ENCODE assay signal across 15 cellular contexts in the genomic region with DNA sequence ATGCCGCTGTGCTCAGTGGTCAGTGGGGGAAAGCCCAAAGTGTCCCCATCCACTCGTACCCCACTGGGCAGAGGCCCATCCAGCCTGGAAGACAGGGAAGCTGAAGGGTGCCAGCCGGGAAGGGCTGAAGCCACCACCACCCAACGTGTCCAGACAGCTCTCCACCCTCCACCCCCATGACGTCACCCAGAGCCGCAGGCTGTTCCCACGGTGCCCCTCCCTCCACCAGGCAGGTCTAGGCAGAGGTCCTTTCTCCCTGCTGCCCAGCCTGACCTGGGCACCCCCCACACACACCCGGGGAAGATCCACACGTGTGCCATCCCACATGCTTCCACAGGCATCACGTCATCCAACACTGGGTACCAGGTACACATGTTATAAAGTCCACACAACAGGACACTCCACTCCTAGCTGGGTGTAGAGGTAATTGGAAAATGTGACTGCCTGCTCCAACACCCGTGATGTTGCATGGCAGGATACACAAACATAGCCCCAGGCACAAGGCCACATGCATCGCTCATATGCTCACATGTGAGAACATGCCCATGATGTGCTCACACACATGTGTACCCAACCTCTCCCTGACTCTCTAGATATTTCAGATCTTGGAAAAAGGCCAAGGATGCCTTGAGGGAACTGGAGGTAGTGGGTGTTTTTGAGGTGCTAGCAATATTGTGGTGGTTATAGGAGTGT. TPM values are rescaled to one million over a fixed set of nuclear protein-coding genes. Genes with fewer than 3 reads are reported as not detected.
DNase-seq lines count a peak whose midpoint lies in the region; ATAC-seq and TF ChIP-seq lines count a peak whose summit lies in the region.
"Had no signal": no experiment of that assay in that cellular context is flagged by ENCODE, and none has a peak within 500 bp of the region (broad histone marks: within the 10 kb centered on the region; RNA-seq: fewer than 3 reads in every experiment).

No MANE protein-coding gene starts in this region.

- H3K4me3 ChIP-seq in breast epithelium (no peak overlapping the region), GM23338 (no peak overlapping the region)
- H3K4me3 ChIP-seq: cardiac muscle cell, left lung, tibial nerve had no signal

- H3K9me2 ChIP-seq in GM23338 (ENCODE audit: insufficient read depth) = no peaks in the 10 kb centered on the region

- H3K36me3 ChIP-seq in breast epithelium (no peaks in the 10 kb centered on the region), GM23338 (ENCODE audit: insufficient read depth) (no peaks in the 10 kb centered on the region)
- H3K36me3 ChIP-seq: cardiac muscle cell, left lung, tibial nerve had no signal

- peak; percentile 25 for DNase-seq in NCI-H2171 treated with DMSO at 0.1 percent for 48 hours (lab: John Stamatoyannopoulos, UW)
- DNase-seq in NCI-H2171 (lab: John Stamatoyannopoulos, UW) = no peak
- DNase-seq in breast epithelium (ENCODE audit: low spot score in 2 of 2) = peak in 1 of 2 donors; percentile 78
- DNase-seq in stimulated activated effector memory CD8-positive, alpha-beta T cell treated with anti-CD3 and anti-CD28 coated beads, Interleukin-12 subunit alpha, Interleukin-12 subunit beta, amount 100 ng/mL, for 72 hours (ENCODE audit: low spot score in 2 of 2) = no peak
- no peak for DNase-seq in GM23338 (ENCODE audit: low spot score)
- DNase-seq: activated CD4-positive, alpha-beta T cell treated with anti-CD3 and anti-CD28 coated beads, Interleukin-2, amount 50 U/mL, for 4 hours; activated gamma-delta T cell; Caco-2; head of caudate nucleus; left lung; NCI-H2081 treated with DMSO at 0.1 percent for 48 hours had no signal

- TF ChIP-seq CTCF in breast epithelium (IDR thresholded peaks at IDR 0.05) (no peak), GM23338 (conservative IDR thresholded peaks at IDR 0.05; ENCODE audit: low read depth in 2 of 2) (no peak)

- H3K79me2 ChIP-seq in GM23338 (replicated peaks; ENCODE audit: insufficient read depth) = no peaks in the 10 kb centered on the region

- peaks cover 5% of the 10 kb centered on the region for H3K36me3 Mint-ChIP-seq in stimulated activated effector memory CD8-positive, alpha-beta T cell treated with anti-CD3 and anti-CD28 coated beads, Interleukin-12 subunit alpha, Interleukin-12 subunit beta, amount 100 ng/mL, for 72 hours
- H3K36me3 Mint-ChIP-seq in GM23338 (ENCODE audit: low read depth) = no peaks in the 10 kb centered on the region

- H3K27me3 Mint-ChIP-seq in GM23338 (ENCODE audit: insufficient read depth, low read depth, poor library complexity) = peaks cover 13% of the 10 kb centered on the region

- H3K4me1 ChIP-seq in breast epithelium = no peaks in the 10 kb centered on the region
- no peaks in the 10 kb centered on the region; the same call in 1 of the 2 replicates for H3K4me1 ChIP-seq in GM23338 (ENCODE audit: insufficient read depth)
- H3K4me1 ChIP-seq: Caco-2, tibial nerve had no signal

- H3K4me3 Mint-ChIP-seq in stimulated activated effector memory CD8-positive, alpha-beta T cell treated with anti-CD3 and anti-CD28 coated beads, Interleukin-12 subunit alpha, Interleukin-12 subunit beta, amount 100 ng/mL, for 72 hours = no peak overlapping the region
- no peak overlapping the region for H3K4me3 Mint-ChIP-seq in GM23338

- peak overlapping the region; percentile 45 to 63 for H3K27ac ChIP-seq in breast epithelium
- H3K27ac ChIP-seq in GM23338 (ENCODE audit: low read depth) = no peak overlapping the region
- H3K27ac ChIP-seq: cardiac muscle cell, left lung, tibial nerve had no signal

- no peak for TF ChIP-seq POLR2A in breast epithelium (IDR thresholded peaks at IDR 0.05)

- intact Hi-C loops in breast epithelium (cut with DNase I; ENCODE audit: low total_unique reads) = no loop called here

- H3K27me3 ChIP-seq in breast epithelium = no peaks in the 10 kb centered on the region
- no peaks in the 10 kb centered on the region for H3K27me3 ChIP-seq in GM23338 (ENCODE audit: insufficient read depth)
- H3K27me3 ChIP-seq: cardiac muscle cell, tibial nerve had no signal

- H2AFZ ChIP-seq in GM23338 = no peak overlapping the region

- H3F3A ChIP-seq in GM23338 (replicated peaks; ENCODE audit: low read depth) = no peaks in the 10 kb centered on the region

- H3K4me2 ChIP-seq in GM23338 = no peak overlapping the region

- ATAC-seq in stimulated activated effector memory CD8-positive, alpha-beta T cell treated with anti-CD3 and anti-CD28 coated beads, Interleukin-12 subunit alpha, Interleukin-12 subunit beta, amount 100 ng/mL, for 72 hours = no peak
- ATAC-seq in GM19395 (IDR thresholded peaks at IDR 0.05; ENCODE audit: unreplicated experiment) (no peak), GM23338 (no peak)
- ATAC-seq: left lung had no signal

- H3K9me3 ChIP-seq in breast epithelium = no peaks in the 10 kb centered on the region
- H3K9me3 ChIP-seq: Caco-2, left lung, tibial nerve had no signal

- peaks cover 38% of the 10 kb centered on the region for H3K4me1 Mint-ChIP-seq in stimulated activated effector memory CD8-positive, alpha-beta T cell treated with anti-CD3 and anti-CD28 coated beads, Interleukin-12 subunit alpha, Interleukin-12 subunit beta, amount 100 ng/mL, for 72 hours
- H3K4me1 Mint-ChIP-seq in GM23338 = no peaks in the 10 kb centered on the region; the same call in 2 of the 3 replicates

- no peaks in the 10 kb centered on the region for H4K20me1 ChIP-seq in GM23338 (replicated peaks; ENCODE audit: insufficient read depth)

- H3K9me3 Mint-ChIP-seq in stimulated activated effector memory CD8-positive, alpha-beta T cell treated with anti-CD3 and anti-CD28 coated beads, Interleukin-12 subunit alpha, Interleukin-12 subunit beta, amount 100 ng/mL, for 72 hours = no peaks in the 10 kb centered on the region
- no peaks in the 10 kb centered on the region for H3K9me3 Mint-ChIP-seq in GM23338

- peak overlapping the region; percentile 43 for H3K27ac Mint-ChIP-seq in stimulated activated effector memory CD8-positive, alpha-beta T cell treated with anti-CD3 and anti-CD28 coated beads, Interleukin-12 subunit alpha, Interleukin-12 subunit beta, amount 100 ng/mL, for 72 hours
- no peak overlapping the region; the same call in 1 of the 2 replicates for H3K27ac Mint-ChIP-seq in GM23338

TF ChIP-seq in GM23338, 12 proteins besides CTCF, POLR2A, EP300 and RAD21:
- TF ChIP-seq NANOG (IDR thresholded peaks at IDR 0.05; ENCODE audit: borderline replicate concordance) (no peak), ZNF114 (CRISPR knock-in tag; IDR thresholded peaks at IDR 0.05) (no peak)

RNA-seq across cellular contexts. Expression of gene ARHGAP30, which starts 5.1 kb away (rescaled TPM):
- total RNA-seq in breast epithelium = 10 to 100 TPM in 1 of 3 donors, 1 to 10 TPM in 2; 5.2 to 16.5 (median 7.9) TPM
- total RNA-seq in GM23338 (2014; rRNA removed; shearing (Covaris generic)) = 0.19 TPM in 1 of 2 replicates, not detected in the other
- 0.45 and 1.0 TPM in 2 replicates for polyA plus RNA-seq in GM23338 (2016; fragmentation: Nextera tagmentation; extraction: Ambion mirVana)
- total RNA-seq: Caco-2, cardiac muscle cell had no signal

RNA-seq across cellular contexts. Expression of gene NECTIN4, which starts 14.5 kb away (rescaled TPM):
- 10 to 100 TPM in 2 of 3 donors, not detected in 1; 28.5 to 56.3 TPM for total RNA-seq in breast epithelium
- total RNA-seq in GM23338 (2014; rRNA removed; shearing (Covaris generic)) = not detected in 2 replicates
- 0.16 and 0.42 TPM in 2 replicates for polyA plus RNA-seq in GM23338 (2016; fragmentation: Nextera tagmentation; extraction: Ambion mirVana)
- total RNA-seq: cardiac muscle cell, tibial nerve had no signal
- polyA plus RNA-seq: cardiac muscle cell had no signal

RNA-seq across cellular contexts. Expression of gene KLHDC9, which starts 23.3 kb away (rescaled TPM):
- total RNA-seq in breast epithelium = 1 to 10 TPM; 5.8 to 9.8 (median 8.5) TPM
- 5.6 and 6.3 TPM in 2 replicates for total RNA-seq in GM23338 (2014; rRNA removed; shearing (Covaris generic))
- polyA plus RNA-seq in GM23338 (2016; fragmentation: Nextera tagmentation; extraction: Ambion mirVana) = 6.6 and 7.2 TPM in 2 replicates
- total RNA-seq: T-helper 2 cell treated with Interferon-gamma antibody and Interleukin-4, amounts not matched to agents 100 ng/mL and 5 ng/mL, for 36 hours had no signal

RNA-seq across cellular contexts. Expression of gene USF1, which starts 29.0 kb away (rescaled TPM):
- total RNA-seq in breast epithelium = 10 to 100 TPM; 64.5 to 70.8 (median 64.6) TPM
- total RNA-seq in GM23338 (2014; rRNA removed; shearing (Covaris generic)) = 71.7 and 74.8 TPM in 2 replicates
- polyA plus RNA-seq in GM23338 (2016; fragmentation: Nextera tagmentation; extraction: Ambion mirVana) = 23.6 and 23.8 TPM in 2 replicates

RNA-seq across cellular contexts. Expression of gene TSTD1, which starts 36.1 kb away (rescaled TPM):
- total RNA-seq in breast epithelium = 100 to 1,000 TPM in 2 of 3 donors, 10 to 100 TPM in 1; 57.3 to 217 (median 109) TPM
- 94.9 and 102 TPM in 2 replicates for total RNA-seq in GM23338 (2014; rRNA removed; shearing (Covaris generic))
- polyA plus RNA-seq in GM23338 (2016; fragmentation: Nextera tagmentation; extraction: Ambion mirVana) = 244 and 257 TPM in 2 replicates
